ENCODE assay signal across 8 cellular contexts in the genomic region with DNA sequence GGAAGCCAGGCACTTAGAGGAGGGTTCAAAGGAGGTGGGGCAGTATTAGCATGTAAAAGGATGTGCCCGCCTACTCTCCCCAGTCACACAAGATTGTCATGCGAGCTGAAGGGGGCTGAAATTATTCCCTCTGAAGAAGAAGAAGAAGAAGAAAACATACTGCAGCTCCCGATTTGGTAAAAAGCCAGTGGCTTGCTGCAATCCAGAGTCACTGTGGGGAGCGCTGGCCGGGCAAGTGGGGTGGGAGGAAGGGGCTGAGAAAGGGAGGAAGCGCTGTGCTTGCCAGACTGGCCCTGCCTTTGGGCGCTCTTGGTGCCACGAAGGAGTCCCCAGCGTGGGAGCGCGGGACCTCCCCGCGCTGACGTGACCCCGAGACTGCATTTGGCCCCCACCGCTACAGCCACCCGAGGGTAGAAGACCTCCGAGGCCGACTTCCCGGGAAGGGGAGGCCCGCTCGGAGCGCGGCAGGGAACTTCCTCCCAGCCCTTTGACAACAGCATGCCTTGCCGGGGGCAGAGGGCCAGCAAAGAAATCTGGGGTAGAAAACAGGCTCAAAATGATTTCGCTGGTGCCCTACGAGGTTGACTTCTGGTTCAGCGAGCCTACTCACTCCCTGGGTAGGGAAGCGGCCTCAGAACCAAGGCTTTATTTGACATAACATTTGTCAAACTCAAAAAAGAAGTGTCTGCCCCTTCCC.
DNase-seq lines count a peak whose midpoint lies in the region; ATAC-seq and TF ChIP-seq lines count a peak whose summit lies in the region.

No MANE protein-coding gene starts in this region.

- H3K36me3 ChIP-seq in parathyroid adenoma (ENCODE audit: control insufficient read depth, insufficient read depth, low read length) = no peaks in the 10 kb centered on the region

- no peak overlapping the region for H3K27ac ChIP-seq in parathyroid adenoma

- no peaks in the 10 kb centered on the region for H3K9me3 ChIP-seq in parathyroid adenoma (ENCODE audit: control insufficient read depth, low read length)

- no peaks in the 10 kb centered on the region for H3K79me2 ChIP-seq in parathyroid adenoma

- H3K9ac ChIP-seq in parathyroid adenoma = no peak overlapping the region

- TF ChIP-seq CTCF in parathyroid adenoma (IDR thresholded peaks at IDR 0.05) (no peak), omental fat pad (IDR thresholded peaks at IDR 0.05) (no peak)

- H3K4me2 ChIP-seq in parathyroid adenoma (ENCODE audit: low read length) = peak overlapping the region; percentile 71

- H3K4me1 ChIP-seq in parathyroid adenoma = no peaks in the 10 kb centered on the region

- DNase-seq in SKM-1 treated with dmso at 0.1 percent for 144 hours (lab: John Stamatoyannopoulos, UW; ENCODE audit: unreplicated experiment) = peak; percentile 28
- DNase-seq in head of caudate nucleus = peak; percentile 1 to 71 (median 37)
- no peak for DNase-seq in foreskin melanocyte
- DNase-seq in NCI-H1436 (lab: John Stamatoyannopoulos, UW) = no peak
- no peak for DNase-seq in NCI-H187 treated with DMSO at 0.1 percent for 48 hours (lab: John Stamatoyannopoulos, UW)
- no peak for DNase-seq in omental fat pad (ENCODE audit: low spot score)

- H3K4me3 ChIP-seq in parathyroid adenoma (ENCODE audit: low read depth, low read length) = peak overlapping the region; percentile 2

- ATAC-seq in HG02885 (IDR thresholded peaks at IDR 0.05; ENCODE audit: poor library complexity, unreplicated experiment) (peak; percentile 35), omental fat pad (ENCODE audit: low FRiP score) (no peak)

- H3K27me3 ChIP-seq in parathyroid adenoma (ENCODE audit: control insufficient read depth, insufficient read depth, low read length) = no peaks in the 10 kb centered on the region

- intact Hi-C loops in head of caudate nucleus (cut with DNase I) = no loop called here

- peak overlapping the region; percentile 58 for H2AFZ ChIP-seq in parathyroid adenoma

Comparison
In these comparisons a context has a peak if more than half of its experiments do, and no peak if none do; other contexts are left out.
1. DNase-seq: peak in SKM-1 treated with dmso at 0.1 percent for 144 hours (single experiment) and head of caudate nucleus (42 of 42); none in foreskin melanocyte (single experiment), NCI-H1436 (single experiment), NCI-H187 treated with DMSO at 0.1 percent for 48 hours (single experiment) and omental fat pad (single experiment).